ENCODE assay signal across 1 cellular context in the genomic region with DNA sequence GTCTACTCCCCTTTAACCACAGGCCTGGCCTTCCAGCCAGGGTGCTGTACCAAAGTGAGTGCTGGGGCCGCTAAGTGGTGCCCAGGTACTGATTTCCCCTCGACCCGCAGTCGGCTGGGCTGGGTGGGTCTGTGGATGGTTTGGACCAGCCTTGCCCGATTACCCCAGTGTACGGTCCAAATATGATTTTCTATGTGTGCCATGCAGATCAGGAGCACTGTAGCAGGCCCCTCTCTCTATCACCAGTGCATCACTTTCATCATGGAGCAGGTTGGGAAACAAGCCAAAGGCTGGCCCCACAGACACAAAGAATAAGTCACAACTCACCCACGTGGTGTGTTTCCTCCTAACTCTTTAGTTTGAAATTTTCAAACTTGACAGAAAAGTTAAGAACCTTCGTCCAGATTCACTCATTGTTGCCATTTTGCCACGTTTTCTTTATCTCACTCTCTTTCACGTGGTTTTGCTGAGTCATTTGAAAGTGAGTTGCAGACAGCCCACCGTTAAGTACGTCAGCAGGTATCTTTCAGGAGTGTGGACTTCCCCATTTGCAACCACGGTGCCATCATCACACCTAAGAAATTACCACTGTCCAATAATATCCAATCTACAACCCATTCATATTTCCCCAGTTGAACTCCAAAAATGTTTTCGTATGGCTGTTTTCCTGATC.
A peak's percentile ranks its signal among the peaks of the same experiment; 100 is the strongest.
TF ChIP-seq lines count a peak whose summit lies in the region.

No MANE protein-coding gene starts in this region.

TF ChIP-seq in GM12878, 131 proteins besides CTCF, POLR2A, EP300 and RAD21 (continued from another document and continues in another):
- TF ChIP-seq, protein P1, sequence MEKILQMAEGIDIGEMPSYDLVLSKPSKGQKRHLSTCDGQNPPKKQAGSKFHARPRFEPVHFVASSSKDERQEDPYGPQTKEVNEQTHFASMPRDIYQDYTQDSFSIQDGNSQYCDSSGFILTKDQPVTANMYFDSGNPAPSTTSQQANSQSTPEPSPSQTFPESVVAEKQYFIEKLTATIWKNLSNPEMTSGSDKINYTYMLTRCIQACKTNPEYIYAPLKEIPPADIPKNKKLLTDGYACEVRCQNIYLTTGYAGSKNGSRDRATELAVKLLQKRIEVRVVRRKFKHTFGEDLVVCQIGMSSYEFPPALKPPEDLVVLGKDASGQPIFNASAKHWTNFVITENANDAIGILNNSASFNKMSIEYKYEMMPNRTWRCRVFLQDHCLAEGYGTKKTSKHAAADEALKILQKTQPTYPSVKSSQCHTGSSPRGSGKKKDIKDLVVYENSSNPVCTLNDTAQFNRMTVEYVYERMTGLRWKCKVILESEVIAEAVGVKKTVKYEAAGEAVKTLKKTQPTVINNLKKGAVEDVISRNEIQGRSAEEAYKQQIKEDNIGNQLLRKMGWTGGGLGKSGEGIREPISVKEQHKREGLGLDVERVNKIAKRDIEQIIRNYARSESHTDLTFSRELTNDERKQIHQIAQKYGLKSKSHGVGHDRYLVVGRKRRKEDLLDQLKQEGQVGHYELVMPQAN (conservative IDR thresholded peaks at IDR 0.05), result 0 out of 2 replicates have a peak, but pooled peaks have one; percentile 0
- TF ChIP-seq RFX5 (IDR thresholded peaks at IDR 0.05; ENCODE audit: low read depth, low read length), result no peak
- peak; percentile 80 for TF ChIP-seq TCF3 (IDR thresholded peaks at IDR 0.05; ENCODE audit: borderline replicate concordance, insufficient read depth, low read depth, low read length)
- TF ChIP-seq GABPA (IDR thresholded peaks at IDR 0.05; ENCODE audit: low read depth), result no peak
- TF ChIP-seq, protein P2, sequence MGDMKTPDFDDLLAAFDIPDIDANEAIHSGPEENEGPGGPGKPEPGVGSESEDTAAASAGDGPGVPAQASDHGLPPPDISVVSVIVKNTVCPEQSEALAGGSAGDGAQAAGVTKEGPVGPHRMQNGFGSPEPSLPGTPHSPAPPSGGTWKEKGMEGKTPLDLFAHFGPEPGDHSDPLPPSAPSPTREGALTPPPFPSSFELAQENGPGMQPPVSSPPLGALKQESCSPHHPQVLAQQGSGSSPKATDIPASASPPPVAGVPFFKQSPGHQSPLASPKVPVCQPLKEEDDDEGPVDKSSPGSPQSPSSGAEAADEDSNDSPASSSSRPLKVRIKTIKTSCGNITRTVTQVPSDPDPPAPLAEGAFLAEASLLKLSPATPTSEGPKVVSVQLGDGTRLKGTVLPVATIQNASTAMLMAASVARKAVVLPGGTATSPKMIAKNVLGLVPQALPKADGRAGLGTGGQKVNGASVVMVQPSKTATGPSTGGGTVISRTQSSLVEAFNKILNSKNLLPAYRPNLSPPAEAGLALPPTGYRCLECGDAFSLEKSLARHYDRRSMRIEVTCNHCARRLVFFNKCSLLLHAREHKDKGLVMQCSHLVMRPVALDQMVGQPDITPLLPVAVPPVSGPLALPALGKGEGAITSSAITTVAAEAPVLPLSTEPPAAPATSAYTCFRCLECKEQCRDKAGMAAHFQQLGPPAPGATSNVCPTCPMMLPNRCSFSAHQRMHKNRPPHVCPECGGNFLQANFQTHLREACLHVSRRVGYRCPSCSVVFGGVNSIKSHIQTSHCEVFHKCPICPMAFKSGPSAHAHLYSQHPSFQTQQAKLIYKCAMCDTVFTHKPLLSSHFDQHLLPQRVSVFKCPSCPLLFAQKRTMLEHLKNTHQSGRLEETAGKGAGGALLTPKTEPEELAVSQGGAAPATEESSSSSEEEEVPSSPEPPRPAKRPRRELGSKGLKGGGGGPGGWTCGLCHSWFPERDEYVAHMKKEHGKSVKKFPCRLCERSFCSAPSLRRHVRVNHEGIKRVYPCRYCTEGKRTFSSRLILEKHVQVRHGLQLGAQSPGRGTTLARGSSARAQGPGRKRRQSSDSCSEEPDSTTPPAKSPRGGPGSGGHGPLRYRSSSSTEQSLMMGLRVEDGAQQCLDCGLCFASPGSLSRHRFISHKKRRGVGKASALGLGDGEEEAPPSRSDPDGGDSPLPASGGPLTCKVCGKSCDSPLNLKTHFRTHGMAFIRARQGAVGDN (IDR thresholded peaks at IDR 0.05), result peak; percentile 100
- TF ChIP-seq RUNX3 (IDR thresholded peaks at IDR 0.05; ENCODE audit: low read length), result peak; percentile 90
- TF ChIP-seq, protein P3, sequence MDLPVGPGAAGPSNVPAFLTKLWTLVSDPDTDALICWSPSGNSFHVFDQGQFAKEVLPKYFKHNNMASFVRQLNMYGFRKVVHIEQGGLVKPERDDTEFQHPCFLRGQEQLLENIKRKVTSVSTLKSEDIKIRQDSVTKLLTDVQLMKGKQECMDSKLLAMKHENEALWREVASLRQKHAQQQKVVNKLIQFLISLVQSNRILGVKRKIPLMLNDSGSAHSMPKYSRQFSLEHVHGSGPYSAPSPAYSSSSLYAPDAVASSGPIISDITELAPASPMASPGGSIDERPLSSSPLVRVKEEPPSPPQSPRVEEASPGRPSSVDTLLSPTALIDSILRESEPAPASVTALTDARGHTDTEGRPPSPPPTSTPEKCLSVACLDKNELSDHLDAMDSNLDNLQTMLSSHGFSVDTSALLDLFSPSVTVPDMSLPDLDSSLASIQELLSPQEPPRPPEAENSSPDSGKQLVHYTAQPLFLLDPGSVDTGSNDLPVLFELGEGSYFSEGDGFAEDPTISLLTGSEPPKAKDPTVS (IDR thresholded peaks at IDR 0.05; ENCODE audit: low read depth, low read length), result no peak
- TF ChIP-seq, protein P4, sequence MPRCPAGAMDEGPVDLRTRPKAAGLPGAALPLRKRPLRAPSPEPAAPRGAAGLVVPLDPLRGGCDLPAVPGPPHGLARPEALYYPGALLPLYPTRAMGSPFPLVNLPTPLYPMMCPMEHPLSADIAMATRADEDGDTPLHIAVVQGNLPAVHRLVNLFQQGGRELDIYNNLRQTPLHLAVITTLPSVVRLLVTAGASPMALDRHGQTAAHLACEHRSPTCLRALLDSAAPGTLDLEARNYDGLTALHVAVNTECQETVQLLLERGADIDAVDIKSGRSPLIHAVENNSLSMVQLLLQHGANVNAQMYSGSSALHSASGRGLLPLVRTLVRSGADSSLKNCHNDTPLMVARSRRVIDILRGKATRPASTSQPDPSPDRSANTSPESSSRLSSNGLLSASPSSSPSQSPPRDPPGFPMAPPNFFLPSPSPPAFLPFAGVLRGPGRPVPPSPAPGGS (IDR thresholded peaks at IDR 0.05; ENCODE audit: borderline replicate concordance, insufficient read depth, low read depth, low read length, poor library complexity, severe bottlenecking), result peak; percentile 36
- TF ChIP-seq, protein P5, sequence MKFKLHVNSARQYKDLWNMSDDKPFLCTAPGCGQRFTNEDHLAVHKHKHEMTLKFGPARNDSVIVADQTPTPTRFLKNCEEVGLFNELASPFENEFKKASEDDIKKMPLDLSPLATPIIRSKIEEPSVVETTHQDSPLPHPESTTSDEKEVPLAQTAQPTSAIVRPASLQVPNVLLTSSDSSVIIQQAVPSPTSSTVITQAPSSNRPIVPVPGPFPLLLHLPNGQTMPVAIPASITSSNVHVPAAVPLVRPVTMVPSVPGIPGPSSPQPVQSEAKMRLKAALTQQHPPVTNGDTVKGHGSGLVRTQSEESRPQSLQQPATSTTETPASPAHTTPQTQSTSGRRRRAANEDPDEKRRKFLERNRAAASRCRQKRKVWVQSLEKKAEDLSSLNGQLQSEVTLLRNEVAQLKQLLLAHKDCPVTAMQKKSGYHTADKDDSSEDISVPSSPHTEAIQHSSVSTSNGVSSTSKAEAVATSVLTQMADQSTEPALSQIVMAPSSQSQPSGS (IDR thresholded peaks at IDR 0.05; ENCODE audit: low read length), result peak; percentile 89
- TF ChIP-seq, protein P6, sequence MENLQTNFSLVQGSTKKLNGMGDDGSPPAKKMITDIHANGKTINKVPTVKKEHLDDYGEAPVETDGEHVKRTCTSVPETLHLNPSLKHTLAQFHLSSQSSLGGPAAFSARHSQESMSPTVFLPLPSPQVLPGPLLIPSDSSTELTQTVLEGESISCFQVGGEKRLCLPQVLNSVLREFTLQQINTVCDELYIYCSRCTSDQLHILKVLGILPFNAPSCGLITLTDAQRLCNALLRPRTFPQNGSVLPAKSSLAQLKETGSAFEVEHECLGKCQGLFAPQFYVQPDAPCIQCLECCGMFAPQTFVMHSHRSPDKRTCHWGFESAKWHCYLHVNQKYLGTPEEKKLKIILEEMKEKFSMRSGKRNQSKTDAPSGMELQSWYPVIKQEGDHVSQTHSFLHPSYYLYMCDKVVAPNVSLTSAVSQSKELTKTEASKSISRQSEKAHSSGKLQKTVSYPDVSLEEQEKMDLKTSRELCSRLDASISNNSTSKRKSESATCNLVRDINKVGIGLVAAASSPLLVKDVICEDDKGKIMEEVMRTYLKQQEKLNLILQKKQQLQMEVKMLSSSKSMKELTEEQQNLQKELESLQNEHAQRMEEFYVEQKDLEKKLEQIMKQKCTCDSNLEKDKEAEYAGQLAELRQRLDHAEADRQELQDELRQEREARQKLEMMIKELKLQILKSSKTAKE (IDR thresholded peaks at IDR 0.05; ENCODE audit: low read depth, poor library complexity, severe bottlenecking), result peak; percentile 94
- TF ChIP-seq, protein P7, sequence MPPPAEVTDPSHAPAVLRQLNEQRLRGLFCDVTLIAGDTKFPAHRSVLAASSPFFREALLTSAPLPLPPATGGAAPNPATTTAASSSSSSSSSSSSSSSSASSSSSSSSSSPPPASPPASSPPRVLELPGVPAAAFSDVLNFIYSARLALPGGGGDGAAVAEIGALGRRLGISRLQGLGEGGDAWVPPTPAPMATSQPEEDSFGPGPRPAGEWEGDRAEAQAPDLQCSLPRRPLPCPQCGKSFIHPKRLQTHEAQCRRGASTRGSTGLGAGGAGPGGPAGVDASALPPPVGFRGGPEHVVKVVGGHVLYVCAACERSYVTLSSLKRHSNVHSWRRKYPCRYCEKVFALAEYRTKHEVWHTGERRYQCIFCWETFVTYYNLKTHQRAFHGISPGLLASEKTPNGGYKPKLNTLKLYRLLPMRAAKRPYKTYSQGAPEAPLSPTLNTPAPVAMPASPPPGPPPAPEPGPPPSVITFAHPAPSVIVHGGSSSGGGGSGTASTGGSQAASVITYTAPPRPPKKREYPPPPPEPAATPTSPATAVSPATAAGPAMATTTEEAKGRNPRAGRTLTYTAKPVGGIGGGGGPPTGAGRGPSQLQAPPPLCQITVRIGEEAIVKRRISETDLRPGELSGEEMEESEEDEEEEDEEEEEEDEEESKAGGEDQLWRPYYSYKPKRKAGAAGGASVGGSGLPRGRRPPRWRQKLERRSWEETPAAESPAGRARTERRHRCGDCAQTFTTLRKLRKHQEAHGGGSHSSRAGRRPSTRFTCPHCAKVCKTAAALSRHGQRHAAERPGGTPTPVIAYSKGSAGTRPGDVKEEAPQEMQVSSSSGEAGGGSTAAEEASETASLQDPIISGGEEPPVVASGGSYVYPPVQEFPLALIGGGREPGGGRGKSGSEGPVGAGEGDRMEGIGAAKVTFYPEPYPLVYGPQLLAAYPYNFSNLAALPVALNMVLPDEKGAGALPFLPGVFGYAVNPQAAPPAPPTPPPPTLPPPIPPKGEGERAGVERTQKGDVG (CRISPR knock-in tag; IDR thresholded peaks at IDR 0.05), result 0 out of 2 replicates have a peak, but pooled peaks have one; percentile 77
- TF ChIP-seq, protein P8, sequence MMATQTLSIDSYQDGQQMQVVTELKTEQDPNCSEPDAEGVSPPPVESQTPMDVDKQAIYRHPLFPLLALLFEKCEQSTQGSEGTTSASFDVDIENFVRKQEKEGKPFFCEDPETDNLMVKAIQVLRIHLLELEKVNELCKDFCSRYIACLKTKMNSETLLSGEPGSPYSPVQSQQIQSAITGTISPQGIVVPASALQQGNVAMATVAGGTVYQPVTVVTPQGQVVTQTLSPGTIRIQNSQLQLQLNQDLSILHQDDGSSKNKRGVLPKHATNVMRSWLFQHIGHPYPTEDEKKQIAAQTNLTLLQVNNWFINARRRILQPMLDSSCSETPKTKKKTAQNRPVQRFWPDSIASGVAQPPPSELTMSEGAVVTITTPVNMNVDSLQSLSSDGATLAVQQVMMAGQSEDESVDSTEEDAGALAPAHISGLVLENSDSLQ (IDR thresholded peaks at IDR 0.05), result peak; percentile 75
- TF ChIP-seq IKZF1 (conservative IDR thresholded peaks at IDR 0.05), result peak; percentile 94
- TF ChIP-seq, protein P9, sequence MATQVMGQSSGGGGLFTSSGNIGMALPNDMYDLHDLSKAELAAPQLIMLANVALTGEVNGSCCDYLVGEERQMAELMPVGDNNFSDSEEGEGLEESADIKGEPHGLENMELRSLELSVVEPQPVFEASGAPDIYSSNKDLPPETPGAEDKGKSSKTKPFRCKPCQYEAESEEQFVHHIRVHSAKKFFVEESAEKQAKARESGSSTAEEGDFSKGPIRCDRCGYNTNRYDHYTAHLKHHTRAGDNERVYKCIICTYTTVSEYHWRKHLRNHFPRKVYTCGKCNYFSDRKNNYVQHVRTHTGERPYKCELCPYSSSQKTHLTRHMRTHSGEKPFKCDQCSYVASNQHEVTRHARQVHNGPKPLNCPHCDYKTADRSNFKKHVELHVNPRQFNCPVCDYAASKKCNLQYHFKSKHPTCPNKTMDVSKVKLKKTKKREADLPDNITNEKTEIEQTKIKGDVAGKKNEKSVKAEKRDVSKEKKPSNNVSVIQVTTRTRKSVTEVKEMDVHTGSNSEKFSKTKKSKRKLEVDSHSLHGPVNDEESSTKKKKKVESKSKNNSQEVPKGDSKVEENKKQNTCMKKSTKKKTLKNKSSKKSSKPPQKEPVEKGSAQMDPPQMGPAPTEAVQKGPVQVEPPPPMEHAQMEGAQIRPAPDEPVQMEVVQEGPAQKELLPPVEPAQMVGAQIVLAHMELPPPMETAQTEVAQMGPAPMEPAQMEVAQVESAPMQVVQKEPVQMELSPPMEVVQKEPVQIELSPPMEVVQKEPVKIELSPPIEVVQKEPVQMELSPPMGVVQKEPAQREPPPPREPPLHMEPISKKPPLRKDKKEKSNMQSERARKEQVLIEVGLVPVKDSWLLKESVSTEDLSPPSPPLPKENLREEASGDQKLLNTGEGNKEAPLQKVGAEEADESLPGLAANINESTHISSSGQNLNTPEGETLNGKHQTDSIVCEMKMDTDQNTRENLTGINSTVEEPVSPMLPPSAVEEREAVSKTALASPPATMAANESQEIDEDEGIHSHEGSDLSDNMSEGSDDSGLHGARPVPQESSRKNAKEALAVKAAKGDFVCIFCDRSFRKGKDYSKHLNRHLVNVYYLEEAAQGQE (IDR thresholded peaks at IDR 0.05; ENCODE audit: low read depth, low read length), result no peak
- TF ChIP-seq, protein P10, sequence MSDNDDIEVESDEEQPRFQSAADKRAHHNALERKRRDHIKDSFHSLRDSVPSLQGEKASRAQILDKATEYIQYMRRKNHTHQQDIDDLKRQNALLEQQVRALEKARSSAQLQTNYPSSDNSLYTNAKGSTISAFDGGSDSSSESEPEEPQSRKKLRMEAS (IDR thresholded peaks at IDR 0.05; ENCODE audit: low read depth, low read length), result peak; percentile 82; the same call in 1 of the 2 replicates
- TF ChIP-seq BACH1 (IDR thresholded peaks at IDR 0.05; ENCODE audit: borderline replicate concordance), result peak; percentile 99
- no peak for TF ChIP-seq EGR1 (IDR thresholded peaks at IDR 0.05; ENCODE audit: borderline replicate concordance in 1 of 2, low read depth in 2 of 2, low read length in 2 of 2)
- TF ChIP-seq ETV6 (conservative IDR thresholded peaks at IDR 0.05 in 1 of 2, IDR thresholded peaks at IDR 0.05 in 1 of 2; ENCODE audit: borderline replicate concordance in 1 of 2, low read depth in 1 of 2), result peak in 1 of 2 experiments; percentile 43; a peak in 1 of 4 replicates
- no peak for TF ChIP-seq CBFB (IDR thresholded peaks at IDR 0.05; ENCODE audit: low read depth)
- peak; percentile 98 for TF ChIP-seq ATF7 (IDR thresholded peaks at IDR 0.05; ENCODE audit: low read depth)
- TF ChIP-seq ZNF384 (IDR thresholded peaks at IDR 0.05; ENCODE audit: borderline replicate concordance, low read depth, low read length), result no peak
- TF ChIP-seq ZNF207 (IDR thresholded peaks at IDR 0.05; ENCODE audit: borderline replicate concordance), result peak; percentile 86
- no peak for TF ChIP-seq NFYA (IDR thresholded peaks at IDR 0.05; ENCODE audit: borderline replicate concordance, low read depth, low read length)
- peak; percentile 95 for TF ChIP-seq MTA2 (IDR thresholded peaks at IDR 0.05; ENCODE audit: low read depth)
- TF ChIP-seq JUNB (IDR thresholded peaks at IDR 0.05), result peak; percentile 83
- no peak for TF ChIP-seq RCOR1 (conservative IDR thresholded peaks at IDR 0.05; ENCODE audit: low read depth, low read length)
- peak; percentile 48; the same call in 1 of the 2 replicates for TF ChIP-seq STAT3 (IDR thresholded peaks at IDR 0.05; ENCODE audit: low read depth, low read length)
- TF ChIP-seq DPF2 (IDR thresholded peaks at IDR 0.05), result peak; percentile 95
- TF ChIP-seq CHD2 (IDR thresholded peaks at IDR 0.05; ENCODE audit: borderline replicate concordance, low read depth, low read length), result peak; percentile 84; the same call in 1 of the 2 replicates
